Comparison of ENCODE assay signal across 11 cellular contexts in genomic region chr10:88318803-88319202, GRCh38.
DNase-seq lines count a peak whose midpoint lies in the region; ATAC-seq and TF ChIP-seq lines count a peak whose summit lies in the region.
"Had no signal": no experiment of that assay in that cellular context is flagged by ENCODE, and none has a peak within 500 bp of the region (broad histone marks: within the 10 kb centered on the region; RNA-seq: fewer than 3 reads in every experiment).

No MANE protein-coding gene starts in this region.

- H3K79me2 ChIP-seq in PC-9 (ENCODE audit: low read depth): no peaks in the 10 kb centered on the region
- H3K79me2 ChIP-seq: parathyroid adenoma had no signal

- CTCF ChIA-PET in BJ (lab: Yijun Ruan, JAX): interaction anchor here (0.6 to 0.9 kb wide), 2 partner anchors 10 to 188 kb away, joined by 3 to 4 read pairs; no protein-coding TSS in a partner anchor
- CTCF ChIA-PET in PC-9 (lab: Charles Lee): no interaction called here

- no peaks in the 10 kb centered on the region for H3K36me3 ChIP-seq in BJ (ENCODE audit: control insufficient read depth, insufficient read depth, low read length)
- H3K36me3 ChIP-seq in PC-9 (ENCODE audit: low read depth): no peaks in the 10 kb centered on the region
- no peaks in the 10 kb centered on the region for H3K36me3 ChIP-seq in esophagus squamous epithelium

- H3K9me3 ChIP-seq in PC-9 (ENCODE audit: insufficient read depth, low read depth) (peaks cover 25% of the 10 kb centered on the region), esophagus squamous epithelium (peaks cover 0 to 35% (median 23%) of the 10 kb centered on the region in 3 donors)

- DNase-seq in BJ (ENCODE audit: low read depth) (no peak), PC-9 (peak; percentile 0 to 32), iPS-NIHi11 (ENCODE audit: low spot score) (peak; percentile 42), EL (no peak), esophagus squamous epithelium (lab: John Stamatoyannopoulos, UW) (no peak)
- DNase-seq: cerebellar nuclear complex, NCI-H2029 treated with DMSO at 0.1 percent for 48 hours had no signal

- TF ChIP-seq POLR2A in esophagus squamous epithelium (IDR thresholded peaks at IDR 0.05): no peak

- WGBS in esophagus squamous epithelium, 2 donors: 100% methylated on average over 2 of the region's 2 CpGs

- H3K4me2 ChIP-seq in PC-9: no peak overlapping the region

- H3K27me3 ChIP-seq in BJ (ENCODE audit: control insufficient read depth, insufficient read depth, low read length) (no peaks in the 10 kb centered on the region), PC-9 (ENCODE audit: insufficient read depth, low read depth) (no peaks in the 10 kb centered on the region), esophagus squamous epithelium (no peaks in the 10 kb centered on the region)

- H3K4me3 ChIP-seq in BJ (ENCODE audit: low read depth, low read length) (no peak overlapping the region), GM12875 (ENCODE audit: low read depth, low read length) (no peak overlapping the region), PC-9 (no peak overlapping the region), esophagus squamous epithelium (no peak overlapping the region)

- H3K4me1 ChIP-seq in PC-9 (replicated peaks; ENCODE audit: insufficient read depth) (no peaks in the 10 kb centered on the region), esophagus squamous epithelium (no peaks in the 10 kb centered on the region)
- H3K4me1 ChIP-seq: parathyroid adenoma had no signal

- BruUV-seq in PC-9 (replicated peaks; lab: Mats Ljungman, UMichigan): no TSS peak

- no peaks in the 10 kb centered on the region for H3F3A ChIP-seq in PC-9 (ENCODE audit: insufficient read depth, low read depth)

- intact Hi-C loops in PC-9 (cut with micrococcal nuclease; ENCODE audit: unreplicated experiment): no loop called here
- intact Hi-C loops in esophagus squamous epithelium (cut with DNase I): no loop called here

- no peaks in the 10 kb centered on the region for H3K9me2 ChIP-seq in PC-9 (ENCODE audit: insufficient read depth)

- ATAC-seq in HG03378 (IDR thresholded peaks at IDR 0.05; ENCODE audit: unreplicated experiment) (no peak), GM18517 (IDR thresholded peaks at IDR 0.05; ENCODE audit: unreplicated experiment) (no peak)

- POLR2A ChIA-PET in BJ (lab: Charles Lee) (no interaction called here), PC-9 (lab: Charles Lee; ENCODE audit: unreplicated experiment) (no interaction called here)

- H4K20me1 ChIP-seq in PC-9 (ENCODE audit: insufficient read depth): no peaks in the 10 kb centered on the region

- TF ChIP-seq CTCF in BJ (IDR thresholded peaks at IDR 0.05; ENCODE audit: insufficient read depth, low read depth, low read length): peak; percentile 11; the same call in 1 of the 2 replicates
- peak; percentile 32; the same call in 1 of the 2 replicates for TF ChIP-seq CTCF in GM12875 (IDR thresholded peaks at IDR 0.05; ENCODE audit: borderline replicate concordance, insufficient read depth, low read depth, low read length)
- peak; percentile 51 for TF ChIP-seq CTCF in PC-9 (conservative IDR thresholded peaks at IDR 0.05)
- peak in 2 of 6 experiments; percentile 16 to 39 for TF ChIP-seq CTCF in esophagus squamous epithelium (IDR thresholded peaks at IDR 0.05)

- H2AFZ ChIP-seq in PC-9: no peak overlapping the region
- H2AFZ ChIP-seq: parathyroid adenoma had no signal

- no peak overlapping the region for H3K27ac ChIP-seq in PC-9
- H3K27ac ChIP-seq in esophagus squamous epithelium: no peak overlapping the region
- H3K27ac ChIP-seq: parathyroid adenoma had no signal

Comparison
In these comparisons a context has a peak if more than half of its experiments do, and no peak if none do; other contexts are left out.
1. DNase-seq: peak in PC-9 (2 of 2) and iPS-NIHi11 (single experiment); none in BJ (single experiment), EL (single experiment) and esophagus squamous epithelium (single experiment).